Comparison of ENCODE assay signal across 24 cellular contexts in genomic region chr1:46274224-46275029, GRCh38. TPM values are rescaled to one million over a fixed set of nuclear protein-coding genes. Genes with fewer than 3 reads are reported as not detected.
DNase-seq lines count a peak whose midpoint lies in the region; ATAC-seq and TF ChIP-seq lines count a peak whose summit lies in the region.
"Had no signal": no experiment of that assay in that cellular context is flagged by ENCODE, and none has a peak within 500 bp of the region (broad histone marks: within the 10 kb centered on the region; RNA-seq: fewer than 3 reads in every experiment).

No MANE protein-coding gene starts in this region.

- intact Hi-C loops in thyroid gland (cut with DNase I): no loop called here

- no peaks in the 10 kb centered on the region for H3K27me3 ChIP-seq in thyroid gland
- H3K27me3 ChIP-seq: BLaER1 treated with 17β-estradiol and CSF1 and Interleukin-3, amounts not matched to agents 10 nM and 100 nM; dorsolateral prefrontal cortex; heart right ventricle; uterus had no signal

- WGBS in thyroid gland, 2 donors: 96 to 98% methylated on average over 6 of the region's 6 CpGs

- TF ChIP-seq CTCF in HFFc6 (IDR thresholded peaks at IDR 0.05) (peak; percentile 29; the same call in 1 of the 2 replicates), choroid plexus epithelial cell (conservative IDR thresholded peaks at IDR 0.05; ENCODE audit: low read depth, low read length) (no peak), thyroid gland (IDR thresholded peaks at IDR 0.05) (no peak)

- no peaks in the 10 kb centered on the region for H3K9me3 Mint-ChIP-seq in activated naive CD8-positive, alpha-beta T cell treated with anti-CD3 and anti-CD28 coated beads, Interleukin-2, amount 10 ng/mL, durations not matched to agents 7 days and 5 days
- no peaks in the 10 kb centered on the region for H3K9me3 Mint-ChIP-seq in activated naive CD8-positive, alpha-beta T cell treated with anti-CD3 and anti-CD28 coated beads, Interleukin-2, amount 50 U/mL, for 24 hours
- no peaks in the 10 kb centered on the region for H3K9me3 Mint-ChIP-seq in HFFc6
- peaks cover 0 to 3% of the 10 kb centered on the region in 2 donors for H3K9me3 Mint-ChIP-seq in stimulated activated naive B cell treated with anti-CD40 and anti-IgM and Interleukin-4, amounts not matched to agents 10 μg/mL and 1 μg/mL and 100 μg/mL, for 72 hours
- H3K9me3 Mint-ChIP-seq in activated T-helper 17 cell treated with anti-CD3 and anti-CD28 coated beads, Interleukin-2, amount 50 U/mL, for 72 hours: no peaks in the 10 kb centered on the region
- H3K9me3 Mint-ChIP-seq: central memory CD8-positive, alpha-beta T cell; memory B cell had no signal

- DNase-seq in activated naive CD8-positive, alpha-beta T cell treated with anti-CD3 and anti-CD28 coated beads, Interleukin-2, amount 10 ng/mL, durations not matched to agents 7 days and 5 days: no peak
- no peak for DNase-seq in activated naive CD8-positive, alpha-beta T cell treated with anti-CD3 and anti-CD28 coated beads, Interleukin-2, amount 50 U/mL, for 24 hours
- DNase-seq in HFFc6 (peak; percentile 26), choroid plexus epithelial cell (ENCODE audit: low read depth) (peak; percentile 15), NCI-H2227 treated with DMSO at 0.1 percent for 48 hours (lab: John Stamatoyannopoulos, UW) (no peak), thyroid gland (no peak)
- no peak for DNase-seq in stimulated activated naive B cell treated with anti-CD40 and anti-IgM and Interleukin-4, amounts not matched to agents 10 μg/mL and 1 μg/mL and 100 μg/mL, for 72 hours
- DNase-seq: activated CD4-positive, alpha-beta T cell treated with anti-CD3 and anti-CD28 coated beads, Interleukin-2, amount 50 U/mL, for 1 hour; activated CD8-positive, alpha-beta memory T cell treated with anti-CD3 and anti-CD28 coated beads, Interleukin-2, amount 10 ng/mL, durations not matched to agents 7 days and 5 days; dorsolateral prefrontal cortex; heart right ventricle; Kasumi-1; left colon; NCI-H69; uterus had no signal

- H3K27me3 Mint-ChIP-seq in activated naive CD8-positive, alpha-beta T cell treated with anti-CD3 and anti-CD28 coated beads, Interleukin-2, amount 10 ng/mL, durations not matched to agents 7 days and 5 days: no peaks in the 10 kb centered on the region
- H3K27me3 Mint-ChIP-seq in activated naive CD8-positive, alpha-beta T cell treated with anti-CD3 and anti-CD28 coated beads, Interleukin-2, amount 50 U/mL, for 24 hours: no peaks in the 10 kb centered on the region
- peaks cover 7% of the 10 kb centered on the region for H3K27me3 Mint-ChIP-seq in HFFc6 (ENCODE audit: insufficient read depth)
- H3K27me3 Mint-ChIP-seq in stimulated activated naive B cell treated with anti-CD40 and anti-IgM and Interleukin-4, amounts not matched to agents 10 μg/mL and 1 μg/mL and 100 μg/mL, for 72 hours: no peaks in the 10 kb centered on the region
- no peaks in the 10 kb centered on the region for H3K27me3 Mint-ChIP-seq in activated T-helper 17 cell treated with anti-CD3 and anti-CD28 coated beads, Interleukin-2, amount 50 U/mL, for 72 hours
- H3K27me3 Mint-ChIP-seq: activated CD8-positive, alpha-beta memory T cell treated with anti-CD3 and anti-CD28 coated beads, Interleukin-2, amount 10 ng/mL, durations not matched to agents 7 days and 5 days; activated naive CD8-positive, alpha-beta T cell; central memory CD8-positive, alpha-beta T cell; memory B cell had no signal

- no peak overlapping the region for H3K27ac ChIP-seq in thyroid gland
- H3K27ac ChIP-seq: BLaER1 treated with 17β-estradiol and CSF1 and Interleukin-3, amounts not matched to agents 10 nM and 100 nM; heart right ventricle; RWPE1; SK-N-MC; skin epidermis; uterus; VCaP had no signal

- ATAC-seq in activated naive CD8-positive, alpha-beta T cell treated with anti-CD3 and anti-CD28 coated beads, Interleukin-2, amount 10 ng/mL, durations not matched to agents 7 days and 5 days (ENCODE audit: low read depth): no peak
- no peak for ATAC-seq in activated naive CD8-positive, alpha-beta T cell treated with anti-CD3 and anti-CD28 coated beads, Interleukin-2, amount 50 U/mL, for 24 hours
- peak in 1 of 2 donors; percentile 29 for ATAC-seq in stimulated activated naive B cell treated with anti-CD40 and anti-IgM and Interleukin-4, amounts not matched to agents 10 μg/mL and 1 μg/mL and 100 μg/mL, for 72 hours (replicated peaks)
- ATAC-seq in activated T-helper 17 cell treated with anti-CD3 and anti-CD28 coated beads, Interleukin-2, amount 50 U/mL, for 72 hours (replicated peaks): no peak
- ATAC-seq: activated CD8-positive, alpha-beta memory T cell treated with anti-CD3 and anti-CD28 coated beads, Interleukin-2, amount 10 ng/mL, durations not matched to agents 7 days and 5 days; heart right ventricle; left colon had no signal

- POLR2A ChIA-PET in activated naive CD8-positive, alpha-beta T cell treated with anti-CD3 and anti-CD28 coated beads, Interleukin-2, amount 10 ng/mL, durations not matched to agents 7 days and 5 days (lab: Charles Lee): interaction anchor here (0.6 to 1.1 kb wide), 3 partner anchors 10 to 65 kb away, joined by 3 to 4 read pairs (median 3); no protein-coding TSS in a partner anchor

- H3K4me3 ChIP-seq in choroid plexus epithelial cell (ENCODE audit: low read depth, low read length) (no peak overlapping the region), thyroid gland (replicated peaks in 1 of 3) (no peak overlapping the region)
- H3K4me3 ChIP-seq: BLaER1 treated with 17β-estradiol and CSF1 and Interleukin-3, amounts not matched to agents 10 nM and 100 nM; dorsolateral prefrontal cortex; heart right ventricle; SK-N-MC; skin epidermis; uterus had no signal

- no peak for TF ChIP-seq POLR2A in thyroid gland (IDR thresholded peaks at IDR 0.05)

- H3K9me3 ChIP-seq in thyroid gland: no peaks in the 10 kb centered on the region
- H3K9me3 ChIP-seq: BLaER1 treated with 17β-estradiol and CSF1 and Interleukin-3, amounts not matched to agents 10 nM and 100 nM; heart right ventricle; uterus had no signal

- H3K27ac Mint-ChIP-seq in activated naive CD8-positive, alpha-beta T cell treated with anti-CD3 and anti-CD28 coated beads, Interleukin-2, amount 10 ng/mL, durations not matched to agents 7 days and 5 days: peak overlapping the region; percentile 22
- H3K27ac Mint-ChIP-seq in activated naive CD8-positive, alpha-beta T cell treated with anti-CD3 and anti-CD28 coated beads, Interleukin-2, amount 50 U/mL, for 24 hours: no peak overlapping the region
- peak overlapping the region; percentile 11; the same call in 1 of the 2 replicates for H3K27ac Mint-ChIP-seq in HFFc6
- H3K27ac Mint-ChIP-seq in stimulated activated naive B cell treated with anti-CD40 and anti-IgM and Interleukin-4, amounts not matched to agents 10 μg/mL and 1 μg/mL and 100 μg/mL, for 72 hours: peak overlapping the region; percentile 15
- H3K27ac Mint-ChIP-seq in activated T-helper 17 cell treated with anti-CD3 and anti-CD28 coated beads, Interleukin-2, amount 50 U/mL, for 72 hours: no peak overlapping the region
- H3K27ac Mint-ChIP-seq: activated CD8-positive, alpha-beta memory T cell treated with anti-CD3 and anti-CD28 coated beads, Interleukin-2, amount 10 ng/mL, durations not matched to agents 7 days and 5 days; memory B cell had no signal

- H3K4me1 ChIP-seq in thyroid gland: peaks cover 0 to 8% of the 10 kb centered on the region in 2 donors
- H3K4me1 ChIP-seq: BLaER1 treated with 17β-estradiol and CSF1 and Interleukin-3, amounts not matched to agents 10 nM and 100 nM; heart right ventricle; uterus had no signal

- H3K4me1 Mint-ChIP-seq in activated naive CD8-positive, alpha-beta T cell treated with anti-CD3 and anti-CD28 coated beads, Interleukin-2, amount 10 ng/mL, durations not matched to agents 7 days and 5 days: no peaks in the 10 kb centered on the region
- no peaks in the 10 kb centered on the region for H3K4me1 Mint-ChIP-seq in activated naive CD8-positive, alpha-beta T cell treated with anti-CD3 and anti-CD28 coated beads, Interleukin-2, amount 50 U/mL, for 24 hours
- no peaks in the 10 kb centered on the region for H3K4me1 Mint-ChIP-seq in HFFc6 (ENCODE audit: low read depth)
- H3K4me1 Mint-ChIP-seq in stimulated activated naive B cell treated with anti-CD40 and anti-IgM and Interleukin-4, amounts not matched to agents 10 μg/mL and 1 μg/mL and 100 μg/mL, for 72 hours: peaks cover 4 to 12% of the 10 kb centered on the region in 2 donors
- H3K4me1 Mint-ChIP-seq in activated T-helper 17 cell treated with anti-CD3 and anti-CD28 coated beads, Interleukin-2, amount 50 U/mL, for 72 hours: peaks cover 5% of the 10 kb centered on the region
- H3K4me1 Mint-ChIP-seq: activated CD8-positive, alpha-beta memory T cell treated with anti-CD3 and anti-CD28 coated beads, Interleukin-2, amount 10 ng/mL, durations not matched to agents 7 days and 5 days; central memory CD8-positive, alpha-beta T cell had no signal

- peaks cover 5 to 11% of the 10 kb centered on the region in 2 donors for H3K36me3 ChIP-seq in thyroid gland
- H3K36me3 ChIP-seq: uterus had no signal

- no peak overlapping the region for H3K4me3 Mint-ChIP-seq in activated naive CD8-positive, alpha-beta T cell treated with anti-CD3 and anti-CD28 coated beads, Interleukin-2, amount 10 ng/mL, durations not matched to agents 7 days and 5 days
- H3K4me3 Mint-ChIP-seq in activated naive CD8-positive, alpha-beta T cell treated with anti-CD3 and anti-CD28 coated beads, Interleukin-2, amount 50 U/mL, for 24 hours: no peak overlapping the region
- H3K4me3 Mint-ChIP-seq in HFFc6: no peak overlapping the region
- no peak overlapping the region for H3K4me3 Mint-ChIP-seq in stimulated activated naive B cell treated with anti-CD40 and anti-IgM and Interleukin-4, amounts not matched to agents 10 μg/mL and 1 μg/mL and 100 μg/mL, for 72 hours
- no peak overlapping the region for H3K4me3 Mint-ChIP-seq in activated T-helper 17 cell treated with anti-CD3 and anti-CD28 coated beads, Interleukin-2, amount 50 U/mL, for 72 hours
- H3K4me3 Mint-ChIP-seq: activated CD8-positive, alpha-beta memory T cell treated with anti-CD3 and anti-CD28 coated beads, Interleukin-2, amount 10 ng/mL, durations not matched to agents 7 days and 5 days; activated naive CD8-positive, alpha-beta T cell; central memory CD8-positive, alpha-beta T cell; memory B cell had no signal

- H3K36me3 Mint-ChIP-seq in activated naive CD8-positive, alpha-beta T cell treated with anti-CD3 and anti-CD28 coated beads, Interleukin-2, amount 10 ng/mL, durations not matched to agents 7 days and 5 days: peaks cover 47% of the 10 kb centered on the region
- peaks cover 67% of the 10 kb centered on the region for H3K36me3 Mint-ChIP-seq in activated naive CD8-positive, alpha-beta T cell treated with anti-CD3 and anti-CD28 coated beads, Interleukin-2, amount 50 U/mL, for 24 hours (ENCODE audit: low read depth)
- H3K36me3 Mint-ChIP-seq in HFFc6 (ENCODE audit: low read depth): peaks cover 23% of the 10 kb centered on the region; the same call in 1 of the 2 replicates
- H3K36me3 Mint-ChIP-seq in stimulated activated naive B cell treated with anti-CD40 and anti-IgM and Interleukin-4, amounts not matched to agents 10 μg/mL and 1 μg/mL and 100 μg/mL, for 72 hours: peaks cover 38 to 51% of the 10 kb centered on the region in 2 donors
- peaks cover 91% of the 10 kb centered on the region for H3K36me3 Mint-ChIP-seq in activated T-helper 17 cell treated with anti-CD3 and anti-CD28 coated beads, Interleukin-2, amount 50 U/mL, for 72 hours (ENCODE audit: low read depth)

RNA-seq across cellular contexts. Expression of gene RAD54L, which starts 26.9 kb away (rescaled TPM):
- total RNA-seq in activated naive CD8-positive, alpha-beta T cell treated with anti-CD3 and anti-CD28 coated beads, Interleukin-2, amount 10 ng/mL, durations not matched to agents 7 days and 5 days: 10 to 100 TPM; 47.9 to 50.8 TPM
- total RNA-seq in HFFc6 (2021; fragmentation: NEBNext Ultra II Directional; extraction: Animal tissue kit (Norgen Biotek cat#: 25700)): 10 to 100 TPM in 1 of 6 experiments, 1 to 10 TPM in 5; 3.8 to 10.9 (median 8.3) TPM
- 10 to 100 TPM; 50.8 to 56.5 TPM for total RNA-seq in activated T-helper 17 cell treated with anti-CD3 and anti-CD28 coated beads, Interleukin-2, amount 50 U/mL, for 72 hours
- 1 to 10 TPM in 1 of 4 donors, under 1 TPM in 3; 0.27 to 1.7 (median 0.61) TPM for total RNA-seq in thyroid gland

RNA-seq across cellular contexts. Expression of gene LRRC41, which starts 29.0 kb away (rescaled TPM):
- 10 to 100 TPM; 36.8 to 38.8 TPM for total RNA-seq in activated naive CD8-positive, alpha-beta T cell treated with anti-CD3 and anti-CD28 coated beads, Interleukin-2, amount 10 ng/mL, durations not matched to agents 7 days and 5 days
- 100 to 1,000 TPM in 4 of 6 experiments, 10 to 100 TPM in 2; 93.9 to 118 (median 104) TPM for total RNA-seq in HFFc6 (2021; fragmentation: NEBNext Ultra II Directional; extraction: Animal tissue kit (Norgen Biotek cat#: 25700))
- 10 to 100 TPM; 30.1 to 37.7 TPM for total RNA-seq in activated T-helper 17 cell treated with anti-CD3 and anti-CD28 coated beads, Interleukin-2, amount 50 U/mL, for 72 hours
- total RNA-seq in thyroid gland: 100 to 1,000 TPM in 2 of 4 donors, 10 to 100 TPM in 2; 73.5 to 111 (median 99.4) TPM

RNA-seq across cellular contexts. Expression of gene UQCRH, which starts 29.1 kb away (rescaled TPM):
- total RNA-seq in activated naive CD8-positive, alpha-beta T cell treated with anti-CD3 and anti-CD28 coated beads, Interleukin-2, amount 10 ng/mL, durations not matched to agents 7 days and 5 days: 100 to 1,000 TPM; 250 to 260 TPM
- total RNA-seq in HFFc6 (2021; fragmentation: NEBNext Ultra II Directional; extraction: Animal tissue kit (Norgen Biotek cat#: 25700)): 100 to 1,000 TPM; 211 to 274 (median 260) TPM
- 100 to 1,000 TPM; 272 to 374 TPM for total RNA-seq in activated T-helper 17 cell treated with anti-CD3 and anti-CD28 coated beads, Interleukin-2, amount 50 U/mL, for 72 hours
- total RNA-seq in thyroid gland: 100 to 1,000 TPM; 122 to 367 (median 267) TPM

Comparison
In these comparisons a context has a peak if more than half of its experiments do, and no peak if none do; other contexts are left out.
1. H3K27ac Mint-ChIP-seq: peak in activated naive CD8-positive, alpha-beta T cell treated with anti-CD3 and anti-CD28 coated beads, Interleukin-2, amount 10 ng/mL, durations not matched to agents 7 days and 5 days (single experiment), HFFc6 (single experiment) and stimulated activated naive B cell treated with anti-CD40 and anti-IgM and Interleukin-4, amounts not matched to agents 10 μg/mL and 1 μg/mL and 100 μg/mL, for 72 hours (single experiment); none in activated naive CD8-positive, alpha-beta T cell treated with anti-CD3 and anti-CD28 coated beads, Interleukin-2, amount 50 U/mL, for 24 hours (single experiment) and activated T-helper 17 cell treated with anti-CD3 and anti-CD28 coated beads, Interleukin-2, amount 50 U/mL, for 72 hours (single experiment).
2. DNase-seq: peak in HFFc6 (single experiment) and choroid plexus epithelial cell (single experiment); none in activated naive CD8-positive, alpha-beta T cell treated with anti-CD3 and anti-CD28 coated beads, Interleukin-2, amount 10 ng/mL, durations not matched to agents 7 days and 5 days (single experiment), activated naive CD8-positive, alpha-beta T cell treated with anti-CD3 and anti-CD28 coated beads, Interleukin-2, amount 50 U/mL, for 24 hours (single experiment), stimulated activated naive B cell treated with anti-CD40 and anti-IgM and Interleukin-4, amounts not matched to agents 10 μg/mL and 1 μg/mL and 100 μg/mL, for 72 hours (single experiment), NCI-H2227 treated with DMSO at 0.1 percent for 48 hours (single experiment) and thyroid gland (0 of 2).
3. RNA of gene RAD54L, which starts 26.9 kb away (total RNA-seq): 50.8 to 56.5 TPM in activated T-helper 17 cell treated with anti-CD3 and anti-CD28 coated beads, Interleukin-2, amount 50 U/mL, for 72 hours and 47.9 to 50.8 TPM in activated naive CD8-positive, alpha-beta T cell treated with anti-CD3 and anti-CD28 coated beads, Interleukin-2, amount 10 ng/mL, durations not matched to agents 7 days and 5 days; 3.8 to 10.9 TPM in HFFc6 and 0.27 to 1.7 TPM in thyroid gland; every median in the first group is over 4 times any median in the second.